33 cellular contexts compared by ENCODE assay signal in genomic region chr6:96491926-96492325, GRCh38.
"Had no signal": no experiment of that assay in that cellular context is flagged by ENCODE, and none has a peak within 500 bp of the region (broad histone marks: within the 10 kb centered on the region; RNA-seq: fewer than 3 reads in every experiment).

No MANE protein-coding gene starts in this region.

- DNase-seq: Karpas-422, Kasumi-1, MG63, MM.1S, MV-4-11, NCI-H1048, NCI-H1092, NCI-H1092 treated with DMSO at 0.1 percent for 48 hours, NCI-H1105, NCI-H1105 treated with DMSO at 0.1 percent for 48 hours, NCI-H1417, NCI-H1417 treated with DMSO at 0.1 percent for 48 hours, NCI-H1436, NCI-H1436 treated with DMSO at 0.1 percent for 48 hours, NCI-H1694, NCI-H1694 treated with DMSO at 0.1 percent for 48 hours, NCI-H187, NCI-H187 treated with DMSO at 0.1 percent for 48 hours, NCI-H1930, NCI-H2029, NCI-H2029 treated with DMSO at 0.1 percent for 48 hours, NCI-H2081, NCI-H2081 treated with DMSO at 0.1 percent for 48 hours, NCI-H2107, NCI-H2171, NCI-H2171 treated with DMSO at 0.1 percent for 48 hours, NCI-H2227 treated with DMSO at 0.1 percent for 48 hours, NCI-H226, NCI-H345, NCI-H446, NCI-H446 treated with DMSO at 0.1 percent for 48 hours, NCI-H510A, NCI-H510A treated with DMSO at 0.1 percent for 48 hours had no signal

- H3K9me3 ChIP-seq: MG63 had no signal

- H3K27me3 ChIP-seq: MG63 had no signal

- H3K36me3 ChIP-seq: MG63 had no signal

- H3K4me3 ChIP-seq: MG63 had no signal
